ENCODE assay signal across 15 cellular contexts in the genomic region with DNA sequence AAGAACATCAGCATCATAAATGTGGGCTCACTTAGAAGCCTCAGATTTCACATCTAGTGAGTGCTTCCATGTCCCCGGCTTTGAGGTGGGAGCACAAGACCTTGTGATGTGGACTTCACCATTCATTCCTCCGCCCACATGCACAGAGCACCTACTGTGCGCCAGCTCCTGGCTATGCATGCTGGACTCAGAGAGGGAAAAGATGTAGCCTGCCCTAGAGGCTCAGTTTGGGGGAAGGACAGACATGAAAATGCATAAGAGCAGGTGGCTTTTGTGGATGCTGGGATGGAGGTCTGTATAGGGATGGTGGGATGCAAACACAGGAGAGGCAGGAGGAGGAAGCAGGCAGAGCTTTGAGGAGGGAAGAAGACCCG.
A peak's percentile ranks its signal among the peaks of the same experiment; 100 is the strongest.
DNase-seq lines count a peak whose midpoint lies in the region; ATAC-seq and TF ChIP-seq lines count a peak whose summit lies in the region.
"Had no signal": no experiment of that assay in that cellular context is flagged by ENCODE, and none has a peak within 500 bp of the region (broad histone marks: within the 10 kb centered on the region; RNA-seq: fewer than 3 reads in every experiment).

No MANE protein-coding gene starts in this region.

- peak; percentile 42 for DNase-seq in RWPE2 (ENCODE audit: low spot score)
- peak; percentile 7 for DNase-seq in dermis blood vessel endothelial cell
- no peak for DNase-seq in neuronal stem cell (ENCODE audit: low spot score)
- DNase-seq in upper lobe of right lung: peak; percentile 11
- no peak for DNase-seq in colonic mucosa
- no peak for DNase-seq in GM19238 (ENCODE audit: insufficient read length, low spot score)
- no peak for DNase-seq in NOMO-1 treated with dmso at 0.1 percent for 144 hours (lab: John Stamatoyannopoulos, UW; ENCODE audit: unreplicated experiment)
- DNase-seq: BE2C; CD4-positive, alpha-beta memory T cell; DMS153; DMS79 treated with DMSO at 0.1 percent for 48 hours; EL had no signal

- H2AK5ac ChIP-seq in neuronal stem cell (ENCODE audit: low read depth, low read length): peak overlapping the region; percentile 2

- H2BK5ac ChIP-seq in neuronal stem cell (ENCODE audit: low read length): no peak overlapping the region

- H3K27me3 ChIP-seq in RWPE2 (ENCODE audit: insufficient read depth, poor library complexity, severe bottlenecking) (no peaks in the 10 kb centered on the region), neuronal stem cell (ENCODE audit: control insufficient read depth in 3 of 3, insufficient read depth in 3 of 3, low read depth in 1 of 3, low read length in 3 of 3) (no peaks in the 10 kb centered on the region), upper lobe of right lung (peaks cover 22% of the 10 kb centered on the region), colonic mucosa (no peaks in the 10 kb centered on the region)
- H3K27me3 ChIP-seq: BE2C had no signal

- H4K91ac ChIP-seq in neuronal stem cell (ENCODE audit: low read depth, low read length, poor library complexity): no peak overlapping the region

- H3K9me3 ChIP-seq in RWPE2 (ENCODE audit: severe bottlenecking): no peaks in the 10 kb centered on the region
- no peaks in the 10 kb centered on the region for H3K9me3 ChIP-seq in neuronal stem cell (replicated peaks in 1 of 2; ENCODE audit: control insufficient read depth in 2 of 2, insufficient read depth in 1 of 2, low read depth in 1 of 2, low read length in 2 of 2)
- H3K9me3 ChIP-seq in upper lobe of right lung: no peaks in the 10 kb centered on the region
- no peaks in the 10 kb centered on the region for H3K9me3 ChIP-seq in colonic mucosa
- H3K9me3 ChIP-seq: A549, BE2C, HAP-1 had no signal

- H3K14ac ChIP-seq in neuronal stem cell (ENCODE audit: low read length): no peak overlapping the region

- no peak overlapping the region for H2BK120ac ChIP-seq in neuronal stem cell (ENCODE audit: low read depth, low read length)

- intact Hi-C loops in upper lobe of right lung (cut with DNase I) (no loop called here), colonic mucosa (cut with DNase I) (no loop called here)

- no peak overlapping the region for H3K4ac ChIP-seq in neuronal stem cell (ENCODE audit: low read length)

- no peak overlapping the region for H3K18ac ChIP-seq in neuronal stem cell (ENCODE audit: low read length)

- no peak overlapping the region for H4K8ac ChIP-seq in neuronal stem cell (ENCODE audit: low read depth, low read length)

- WGBS in neuronal stem cell (ENCODE audit: extremely low coverage in 2 of 2, insufficient read length in 2 of 2, insufficient replicate concordance in 1 of 2), 2 donors: no CpG with 5 or more reads among the region's 4 CpGs

- no peak overlapping the region for H2BK15ac ChIP-seq in neuronal stem cell (ENCODE audit: low read length)

- no peak overlapping the region for H2AFZ ChIP-seq in neuronal stem cell (ENCODE audit: low read length)

- H3K4me2 ChIP-seq in neuronal stem cell (ENCODE audit: insufficient read depth, low read length, poor library complexity, severe bottlenecking): no peak overlapping the region
- H3K4me2 ChIP-seq: A549 had no signal

- no peak overlapping the region for H3K23ac ChIP-seq in neuronal stem cell (ENCODE audit: low read depth, low read length, poor library complexity)

- H3K4me3 ChIP-seq in RWPE2 (ENCODE audit: severe bottlenecking) (no peak overlapping the region), neuronal stem cell (ENCODE audit: low read length in 2 of 2) (no peak overlapping the region), upper lobe of right lung (no peak overlapping the region), colonic mucosa (no peak overlapping the region)
- H3K4me3 ChIP-seq: A549, HAP-1 had no signal

- H3K27ac ChIP-seq in RWPE2 (ENCODE audit: poor library complexity, severe bottlenecking) (no peak overlapping the region), neuronal stem cell (replicated peaks; ENCODE audit: low read length) (no peak overlapping the region), upper lobe of right lung (no peak overlapping the region), colonic mucosa (no peak overlapping the region)
- H3K27ac ChIP-seq: A549, C4-2B had no signal

- no peaks in the 10 kb centered on the region for H3K79me1 ChIP-seq in neuronal stem cell (ENCODE audit: low read depth, low read length)

- no peak for TF ChIP-seq CTCF in RWPE2 (IDR thresholded peaks at IDR 0.05; ENCODE audit: poor library complexity, severe bottlenecking)
- no peak for TF ChIP-seq CTCF in upper lobe of right lung (IDR thresholded peaks at IDR 0.05)
- no peak for TF ChIP-seq CTCF in colonic mucosa (IDR thresholded peaks at IDR 0.05)

- no peak overlapping the region for H2BK12ac ChIP-seq in neuronal stem cell (ENCODE audit: low read length)

- peaks cover 3% of the 10 kb centered on the region for H3K4me1 ChIP-seq in RWPE2 (ENCODE audit: insufficient read depth, poor library complexity, severe bottlenecking)
- peaks cover 0 to 4% of the 10 kb centered on the region in 2 donors for H3K4me1 ChIP-seq in neuronal stem cell (ENCODE audit: control insufficient read depth in 2 of 2, insufficient read depth in 1 of 2, low read depth in 1 of 2, low read length in 2 of 2)
- H3K4me1 ChIP-seq in upper lobe of right lung: no peaks in the 10 kb centered on the region
- H3K4me1 ChIP-seq in colonic mucosa: no peaks in the 10 kb centered on the region
- H3K4me1 ChIP-seq: BE2C, HAP-1 had no signal

- ATAC-seq in RWPE2 (ENCODE audit: low read depth) (no peak), upper lobe of right lung (no peak)
- ATAC-seq: A549 had no signal

- no peaks in the 10 kb centered on the region for H3K36me3 ChIP-seq in RWPE2 (ENCODE audit: low read depth)
- no peaks in the 10 kb centered on the region for H3K36me3 ChIP-seq in neuronal stem cell (replicated peaks in 1 of 2; ENCODE audit: control insufficient read depth in 2 of 2, insufficient read depth in 2 of 2, low read length in 2 of 2)
- H3K36me3 ChIP-seq in upper lobe of right lung: no peaks in the 10 kb centered on the region
- no peaks in the 10 kb centered on the region for H3K36me3 ChIP-seq in colonic mucosa
- H3K36me3 ChIP-seq: BE2C, HAP-1 had no signal

- no peak overlapping the region for H3K9ac ChIP-seq in neuronal stem cell (ENCODE audit: low read depth, low read length, poor library complexity)
- H3K9ac ChIP-seq in colonic mucosa (ENCODE audit: low read depth in 2 of 2, low read length in 2 of 2): no peak overlapping the region

Comparison
In these comparisons a context has a peak if more than half of its experiments do, and no peak if none do; other contexts are left out.
1. DNase-seq: peak in RWPE2 (single experiment), dermis blood vessel endothelial cell (single experiment) and upper lobe of right lung (single experiment); none in neuronal stem cell (single experiment), colonic mucosa (single experiment), GM19238 (single experiment) and NOMO-1 treated with dmso at 0.1 percent for 144 hours (single experiment).